Comparison of ENCODE assay signal across 12 cellular contexts in the genomic region with DNA sequence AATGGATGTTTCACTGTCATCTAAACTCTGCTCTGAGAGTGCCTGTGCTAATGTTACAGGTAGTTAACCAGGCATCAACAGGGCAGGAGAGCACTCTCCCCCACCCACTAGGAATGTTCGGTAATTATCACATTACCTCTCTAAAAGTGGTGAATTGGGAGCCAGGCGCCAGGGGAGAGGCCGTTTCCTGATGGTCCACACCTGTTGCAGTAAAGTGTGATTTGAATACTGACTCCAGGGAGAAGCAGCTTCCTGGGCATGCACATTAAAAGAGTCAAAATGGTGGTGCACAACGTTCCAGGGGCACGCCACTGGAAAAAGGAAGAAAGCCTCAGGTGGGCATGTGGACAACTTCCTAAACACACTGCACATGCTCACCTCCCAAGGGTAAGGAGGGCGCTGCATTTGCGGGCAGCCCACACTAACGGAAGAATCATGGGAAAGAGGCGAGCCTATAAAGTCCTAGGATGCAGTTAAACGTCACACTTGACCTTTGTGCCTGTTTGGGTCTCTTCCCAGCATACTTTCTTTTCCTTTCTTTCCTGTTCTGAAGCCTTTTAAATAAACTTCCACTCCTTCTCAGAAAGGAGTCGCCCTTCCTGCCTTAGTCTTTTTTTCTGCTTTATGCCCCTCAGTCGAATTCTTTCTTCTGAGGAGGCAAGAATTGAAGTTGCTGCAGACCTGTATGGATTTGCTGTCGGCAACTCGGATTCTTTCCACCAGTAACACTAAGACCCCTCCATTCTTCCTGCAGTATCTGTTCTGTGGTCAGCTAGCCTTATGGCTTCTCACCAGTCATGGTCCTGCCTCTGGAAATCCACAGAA. TPM values are rescaled to one million over a fixed set of nuclear protein-coding genes. Genes with fewer than 3 reads are reported as not detected.
A peak's percentile ranks its signal among the peaks of the same experiment; 100 is the strongest.
DNase-seq lines count a peak whose midpoint lies in the region; ATAC-seq and TF ChIP-seq lines count a peak whose summit lies in the region.
"Had no signal": no experiment of that assay in that cellular context is flagged by ENCODE, and none has a peak within 500 bp of the region (broad histone marks: within the 10 kb centered on the region; RNA-seq: fewer than 3 reads in every experiment).

No MANE protein-coding gene starts in this region.

- DNase-seq in heart right ventricle = peak in 1 of 2 donors; percentile 39
- no peak for DNase-seq in right atrium auricular region (ENCODE audit: low spot score)
- DNase-seq in choroid plexus epithelial cell (ENCODE audit: low read depth) = peak; percentile 17
- no peak for DNase-seq in lower lobe of right lung
- DNase-seq in aorta = no peak
- no peak for DNase-seq in NCI-H2029 (lab: John Stamatoyannopoulos, UW)
- DNase-seq in NCI-H1694 (lab: John Stamatoyannopoulos, UW) = no peak
- DNase-seq in AG08395 (ENCODE audit: low spot score) = no peak
- DNase-seq: NCI-H2081, T-helper 17 cell had no signal

- intact Hi-C loops in heart right ventricle (cut with DNase I) (no loop called here), lower lobe of right lung (cut with DNase I) (no loop called here), aorta (cut with DNase I) (no loop called here)

- H3K4me1 ChIP-seq in heart right ventricle (peaks cover 0 to 24% (median 4%) of the 10 kb centered on the region in 9 donors), right atrium auricular region (no peaks in the 10 kb centered on the region), lower lobe of right lung (peaks cover 4% of the 10 kb centered on the region), aorta (ENCODE audit: control insufficient read depth in 1 of 2, insufficient read depth in 2 of 2, low read length in 2 of 2) (no peaks in the 10 kb centered on the region)
- H3K4me1 ChIP-seq: uterus had no signal

- H3K27me3 ChIP-seq in heart right ventricle = no peaks in the 10 kb centered on the region
- H3K27me3 ChIP-seq in right atrium auricular region = no peaks in the 10 kb centered on the region
- no peaks in the 10 kb centered on the region for H3K27me3 ChIP-seq in lower lobe of right lung (ENCODE audit: low read depth)
- no peaks in the 10 kb centered on the region for H3K27me3 ChIP-seq in aorta (ENCODE audit: control insufficient read depth in 1 of 2, insufficient read depth in 2 of 2, low read length in 1 of 2)
- H3K27me3 ChIP-seq: adrenal gland, uterus had no signal

- 55 to 60% methylated on average over 14 of the region's 14 CpGs for WGBS in heart right ventricle, 2 donors
- 73 to 74% methylated on average over 14 of the region's 14 CpGs for WGBS in aorta, 2 donors

- TF ChIP-seq CTCF in heart right ventricle (IDR thresholded peaks at IDR 0.05) (peak in 3 of 9 donors; percentile 15 to 38 (median 23)), right atrium auricular region (IDR thresholded peaks at IDR 0.05) (no peak), choroid plexus epithelial cell (conservative IDR thresholded peaks at IDR 0.05; ENCODE audit: low read depth, low read length) (no peak), lower lobe of right lung (IDR thresholded peaks at IDR 0.05) (no peak)

- H3K36me3 ChIP-seq in heart right ventricle (no peaks in the 10 kb centered on the region), right atrium auricular region (no peaks in the 10 kb centered on the region), lower lobe of right lung (no peaks in the 10 kb centered on the region), aorta (ENCODE audit: control insufficient read depth in 1 of 2, insufficient read depth in 2 of 2, low read length in 1 of 2) (no peaks in the 10 kb centered on the region)
- H3K36me3 ChIP-seq: adrenal gland, uterus had no signal

- H3K9me3 ChIP-seq in heart right ventricle (no peaks in the 10 kb centered on the region), right atrium auricular region (no peaks in the 10 kb centered on the region), lower lobe of right lung (no peaks in the 10 kb centered on the region), aorta (ENCODE audit: control insufficient read depth, low read length) (no peaks in the 10 kb centered on the region)
- H3K9me3 ChIP-seq: adrenal gland, uterus had no signal

- peak; percentile 39 to 94 (median 72) for ATAC-seq in heart right ventricle
- ATAC-seq in lower lobe of right lung = no peak
- peak; percentile 52 for ATAC-seq in aorta (ENCODE audit: low FRiP score)
- ATAC-seq: T-helper 17 cell had no signal

- H3K4me3 ChIP-seq in heart right ventricle (peak overlapping the region in 5 of 10 donors; percentile 5 to 25 (median 21)), right atrium auricular region (no peak overlapping the region), choroid plexus epithelial cell (ENCODE audit: low read depth, low read length) (no peak overlapping the region), lower lobe of right lung (no peak overlapping the region), aorta (ENCODE audit: low read length in 2 of 2) (no peak overlapping the region)
- H3K4me3 ChIP-seq: adrenal gland, uterus had no signal

- peak overlapping the region in 7 of 10 donors; percentile 16 to 72 (median 42) for H3K27ac ChIP-seq in heart right ventricle
- peak overlapping the region in 1 of 2 donors; percentile 23 for H3K27ac ChIP-seq in right atrium auricular region
- H3K27ac ChIP-seq in lower lobe of right lung = peak overlapping the region; percentile 41
- H3K27ac ChIP-seq in aorta (ENCODE audit: low read depth in 1 of 2, low read length in 2 of 2) = no peak overlapping the region

RNA-seq across cellular contexts. Expression of gene GPD1L, which starts 28.9 kb away (rescaled TPM):
- total RNA-seq in heart right ventricle = 100 to 1,000 TPM; 120 to 349 (median 186) TPM
- 10 to 100 TPM; 71.0 to 83.2 TPM for polyA plus RNA-seq in heart right ventricle
- total RNA-seq in right atrium auricular region = 100 to 1,000 TPM; 194 to 275 TPM
- 77.9 TPM for total RNA-seq in lower lobe of right lung
- 10 to 100 TPM; 33.4 to 48.4 TPM for total RNA-seq in aorta
- polyA plus RNA-seq in aorta = 10 to 100 TPM; 21.7 to 25.5 TPM

Comparison
In these comparisons a context has a peak if more than half of its experiments do, and no peak if none do; other contexts are left out.
1. ATAC-seq: peak in heart right ventricle (8 of 8) and aorta (single experiment); none in lower lobe of right lung (0 of 2).
2. H3K27ac ChIP-seq: peak in heart right ventricle (7 of 10) and lower lobe of right lung (single experiment); none in aorta (0 of 2).